In genomic region chr4:56410247-56410646, GRCh38 we compare ENCODE assay signal across 1 cellular context.
TF ChIP-seq lines count a peak whose summit lies in the region.

No MANE protein-coding gene starts in this region.

TF ChIP-seq in HCT116, 20 proteins besides CTCF, POLR2A, EP300 and RAD21 (continued from another document):
- 0 out of 2 replicates have a peak, but pooled peaks have one; percentile 31 for TF ChIP-seq EGR1 (IDR thresholded peaks at IDR 0.05; ENCODE audit: low read depth)
- peak; percentile 80 for TF ChIP-seq JUND (IDR thresholded peaks at IDR 0.05)
- TF ChIP-seq SP1 (IDR thresholded peaks at IDR 0.05; ENCODE audit: low read depth): peak; percentile 59; the same call in 1 of the 2 replicates
- peak; percentile 53; the same call in 1 of the 2 replicates for TF ChIP-seq POLR2AphosphoS5 (IDR thresholded peaks at IDR 0.05; ENCODE audit: low read depth, low read length)
- peak; percentile 86 for TF ChIP-seq FOSL1 (IDR thresholded peaks at IDR 0.05; ENCODE audit: low read depth)
- TF ChIP-seq, protein P1, sequence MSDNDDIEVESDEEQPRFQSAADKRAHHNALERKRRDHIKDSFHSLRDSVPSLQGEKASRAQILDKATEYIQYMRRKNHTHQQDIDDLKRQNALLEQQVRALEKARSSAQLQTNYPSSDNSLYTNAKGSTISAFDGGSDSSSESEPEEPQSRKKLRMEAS (IDR thresholded peaks at IDR 0.05): 0 out of 2 replicates have a peak, but pooled peaks have one; percentile 27
